ENCODE assay signal across 8 cellular contexts in genomic region chr2:73093596-73094218, GRCh38. TPM values are rescaled to one million over a fixed set of nuclear protein-coding genes. Genes with fewer than 3 reads are reported as not detected.
A peak's percentile ranks its signal among the peaks of the same experiment; 100 is the strongest.
DNase-seq lines count a peak whose midpoint lies in the region; FAIRE-seq and TF ChIP-seq lines count a peak whose summit lies in the region.
"Not testable (repeated sequence)": the region's sequence is repeated elsewhere in the genome, so short reads cannot be mapped to it uniquely, and the experiment has no call there.

No MANE protein-coding gene starts in this region.

- H3K9ac ChIP-seq in BLaER1; H1 (replicated peaks in 1 of 4; ENCODE audit: extremely low read depth in 1 of 4, low read depth in 3 of 4, low read length in 3 of 4); kidney (ENCODE audit: low read length in 2 of 2): not testable (repeated sequence)
- peak overlapping the region; percentile 25 for H3K9ac ChIP-seq in neuronal stem cell (ENCODE audit: low read depth, low read length, poor library complexity)

- H3K56ac ChIP-seq in H1 (replicated peaks; ENCODE audit: insufficient read length, low read depth, low read length) = not testable (repeated sequence)

- not testable (repeated sequence) for H3K23ac ChIP-seq in H1 (ENCODE audit: insufficient read length); neuronal stem cell (ENCODE audit: low read depth, low read length, poor library complexity)

- not testable (repeated sequence) for H3K36me3 Mint-ChIP-seq in activated naive CD4-positive, alpha-beta T cell treated with anti-CD3 and anti-CD28 coated beads, Interleukin-2, amount 10 ng/mL, durations not matched to agents 7 days and 5 days

- H3K27ac Mint-ChIP-seq in activated naive CD4-positive, alpha-beta T cell treated with anti-CD3 and anti-CD28 coated beads, Interleukin-2, amount 10 ng/mL, durations not matched to agents 7 days and 5 days = peak overlapping the region; percentile 16

- POLR2A ChIA-PET in HEK293 (lab: Yijun Ruan, JAX) = not testable (repeated sequence)
- POLR2A ChIA-PET in H1 (lab: Charles Lee; ENCODE audit: partially characterized antibody) = interaction anchor here (0.6 to 2.2 kb wide), 4 partner anchors 11 to 200 kb away, joined by 3 to 17 read pairs (median 4); partner anchors contain the start of gene RAB11FIP5

- H3K4me1 ChIP-seq in BLaER1 (peaks cover 27% of the 10 kb centered on the region), kidney (ENCODE audit: control insufficient read depth in 1 of 2, insufficient read depth in 1 of 2, low read depth in 1 of 2, low read length in 2 of 2) (peaks cover 65 to 70% of the 10 kb centered on the region in 2 donors), neuronal stem cell (ENCODE audit: control insufficient read depth in 2 of 2, insufficient read depth in 1 of 2, low read depth in 1 of 2, low read length in 2 of 2) (peaks cover 7 to 12% of the 10 kb centered on the region in 2 donors), spleen (peaks cover 4 to 97% (median 55%) of the 10 kb centered on the region in 6 donors)
- H3K4me1 ChIP-seq in HEK293 (ENCODE audit: control insufficient read depth, insufficient read depth, low read length); H1 (replicated peaks in 1 of 4; ENCODE audit: control insufficient read depth in 3 of 4, insufficient read depth in 4 of 4, low read length in 3 of 4): not testable (repeated sequence)

- FAIRE-seq in H1 (lab: Jason Lieb, UNC); kidney (lab: Jason Lieb, UNC): not testable (repeated sequence)

- not testable (repeated sequence) for H4K91ac ChIP-seq in H1 (replicated peaks; ENCODE audit: insufficient read length, low read length); neuronal stem cell (ENCODE audit: low read depth, low read length, poor library complexity)

- not testable (repeated sequence) for H2BK5ac ChIP-seq in H1 (ENCODE audit: low read depth, low read length); neuronal stem cell (ENCODE audit: low read length)

- not testable (repeated sequence) for H3K14ac ChIP-seq in H1 (ENCODE audit: insufficient read length); neuronal stem cell (ENCODE audit: low read length)

- H2BK20ac ChIP-seq in H1 (ENCODE audit: low read length) = not testable (repeated sequence)

- H3K4me3 Mint-ChIP-seq in activated naive CD4-positive, alpha-beta T cell treated with anti-CD3 and anti-CD28 coated beads, Interleukin-2, amount 10 ng/mL, durations not matched to agents 7 days and 5 days = not testable (repeated sequence)

- not testable (repeated sequence) for TF ChIP-seq CTCF in HEK293 (tag by site-specific recombination; IDR thresholded peaks at IDR 0.05); H1 (IDR thresholded peaks at IDR 0.05; ENCODE audit: control extremely low read depth in 1 of 3, insufficient read depth in 1 of 3, low read depth in 1 of 3, low read length in 3 of 3); kidney (IDR thresholded peaks at IDR 0.05; ENCODE audit: borderline replicate concordance, extremely low read depth, insufficient read depth); spleen (IDR thresholded peaks at IDR 0.05 in 8 of 11, conservative IDR thresholded peaks at IDR 0.05 in 3 of 11)

- H3K27ac ChIP-seq in BLaER1; HEK293 (ENCODE audit: extremely low read depth, low read depth, low read length); H1 (ENCODE audit: low read depth, low read length); neuronal stem cell (replicated peaks; ENCODE audit: low read length): not testable (repeated sequence)
- peak overlapping the region; percentile 81 to 84 for H3K27ac ChIP-seq in kidney (ENCODE audit: low read depth in 2 of 2, low read length in 2 of 2)
- peak overlapping the region; percentile 19 to 76 (median 68) for H3K27ac ChIP-seq in spleen

- not testable (repeated sequence) for H3K18ac ChIP-seq in H1 (ENCODE audit: extremely low read depth, low read length)
- H3K18ac ChIP-seq in neuronal stem cell (ENCODE audit: low read length) = peak overlapping the region; percentile 23

- not testable (repeated sequence) for H3K4ac ChIP-seq in H1 (replicated peaks; ENCODE audit: insufficient read length, low read depth, low read length); neuronal stem cell (ENCODE audit: low read length)

- 0 out of 2 replicates have a peak overlapping the region, but pooled peaks have one; percentile 75 for H2AK5ac ChIP-seq in H1 (ENCODE audit: low read depth, low read length)
- H2AK5ac ChIP-seq in neuronal stem cell (ENCODE audit: low read depth, low read length) = not testable (repeated sequence)

- TF ChIP-seq POLR2A in H1 (IDR thresholded peaks at IDR 0.05; ENCODE audit: control extremely low read depth in 1 of 2, low read depth in 2 of 2, low read length in 2 of 2); spleen (IDR thresholded peaks at IDR 0.05): not testable (repeated sequence)

- H3K4me3 ChIP-seq in BLaER1; HEK293 (ENCODE audit: low read depth, low read length); H1 (ENCODE audit: extremely low read depth in 1 of 4, insufficient read depth in 2 of 4, low read depth in 3 of 4, low read length in 4 of 4); neuronal stem cell (ENCODE audit: low read length in 2 of 2); spleen: not testable (repeated sequence)
- H3K4me3 ChIP-seq in kidney (ENCODE audit: low read length in 2 of 2) = peak overlapping the region in 1 of 2 donors; percentile 11

- not testable (repeated sequence) for H3K36me3 ChIP-seq in BLaER1; HEK293 (ENCODE audit: control insufficient read depth in 2 of 2, insufficient read depth in 1 of 2, low read length in 2 of 2); H1 (ENCODE audit: control insufficient read depth in 2 of 4, insufficient read depth in 4 of 4, low read length in 3 of 4); kidney (ENCODE audit: control insufficient read depth in 1 of 2, insufficient read depth in 2 of 2, low read length in 2 of 2); neuronal stem cell (replicated peaks in 1 of 2; ENCODE audit: control insufficient read depth in 2 of 2, insufficient read depth in 2 of 2, low read length in 2 of 2); spleen

- H4K5ac ChIP-seq in H1 (ENCODE audit: insufficient read length, low read depth, low read length) = not testable (repeated sequence)

- 0 out of 2 replicates have a peak overlapping the region, but pooled peaks have one; percentile 72 for H2BK15ac ChIP-seq in H1 (ENCODE audit: low read length)
- H2BK15ac ChIP-seq in neuronal stem cell (ENCODE audit: low read length) = not testable (repeated sequence)

- H3K79me1 ChIP-seq in H1 (ENCODE audit: low read depth, low read length) = peaks cover 11% of the 10 kb centered on the region
- not testable (repeated sequence) for H3K79me1 ChIP-seq in neuronal stem cell (ENCODE audit: low read depth, low read length)

- not testable (repeated sequence) for H3K27me3 ChIP-seq in BLaER1; H1 (replicated peaks in 1 of 4; ENCODE audit: control insufficient read depth in 3 of 4, extremely low read depth in 1 of 4, insufficient read depth in 3 of 4, low read length in 3 of 4); spleen (replicated peaks in 1 of 7)
- H3K27me3 ChIP-seq in neuronal stem cell (ENCODE audit: control insufficient read depth in 3 of 3, insufficient read depth in 3 of 3, low read depth in 1 of 3, low read length in 3 of 3) = peaks cover 0 to 14% (median 0%) of the 10 kb centered on the region in 3 experiments

- not testable (repeated sequence) for H3K9me3 ChIP-seq in BLaER1; HEK293 (ENCODE audit: control insufficient read depth, insufficient read depth, low read depth, low read length); H1 (ENCODE audit: insufficient read depth in 2 of 2, low read depth in 1 of 2, low read length in 1 of 2); kidney (ENCODE audit: control insufficient read depth in 1 of 2, low read length in 2 of 2); neuronal stem cell (replicated peaks in 1 of 2; ENCODE audit: control insufficient read depth in 2 of 2, insufficient read depth in 1 of 2, low read depth in 1 of 2, low read length in 2 of 2); spleen

- H3K23me2 ChIP-seq in H1 (ENCODE audit: low read depth, low read length) = not testable (repeated sequence)

- not testable (repeated sequence) for H3K9me3 Mint-ChIP-seq in activated naive CD4-positive, alpha-beta T cell treated with anti-CD3 and anti-CD28 coated beads, Interleukin-2, amount 10 ng/mL, durations not matched to agents 7 days and 5 days

- not testable (repeated sequence) for TF ChIP-seq EP300 in H1 (IDR thresholded peaks at IDR 0.05; ENCODE audit: borderline replicate concordance in 1 of 2, low read depth in 2 of 2, low read length in 2 of 2)

- H2BK120ac ChIP-seq in H1 (replicated peaks; ENCODE audit: low read depth, low read length); neuronal stem cell (ENCODE audit: low read depth, low read length): not testable (repeated sequence)

- H3K4me2 ChIP-seq in BLaER1 = peak overlapping the region; percentile 55; the same call in 1 of the 2 replicates
- not testable (repeated sequence) for H3K4me2 ChIP-seq in H1 (ENCODE audit: insufficient read depth in 1 of 2, low read depth in 2 of 2, low read length in 2 of 2); neuronal stem cell (ENCODE audit: insufficient read depth, low read length, poor library complexity, severe bottlenecking)

- H2AFZ ChIP-seq in H1 (ENCODE audit: low read length); neuronal stem cell (ENCODE audit: low read length): not testable (repeated sequence)

- not testable (repeated sequence) for TF ChIP-seq RAD21 in H1 (IDR thresholded peaks at IDR 0.05 in 1 of 2, conservative IDR thresholded peaks at IDR 0.05 in 1 of 2; ENCODE audit: low read depth in 2 of 2, low read length in 2 of 2)

- H2BK12ac ChIP-seq in H1 (ENCODE audit: low read depth, low read length); neuronal stem cell (ENCODE audit: low read length): not testable (repeated sequence)

- CTCF ChIA-PET in HEK293 (lab: Yijun Ruan, JAX) (interaction anchor here (0.6 to 1.3 kb wide), 4 partner anchors 62 to 231 kb away, joined by 3 to 4 read pairs (median 3); no protein-coding TSS in a partner anchor), H1 (lab: Charles Lee; ENCODE audit: partially characterized antibody) (interaction anchor here (0.7 to 6.2 kb wide), 12 partner anchors 8 to 147 kb away, joined by 3 to 55 read pairs (median 4); no protein-coding TSS in a partner anchor)
- CTCF ChIA-PET in activated naive CD4-positive, alpha-beta T cell treated with anti-CD3 and anti-CD28 coated beads, Interleukin-2, amount 10 ng/mL, durations not matched to agents 7 days and 5 days (lab: Charles Lee) = interaction anchor here (1.4 to 1.9 kb wide), 2 partner anchors 63 to 84 kb away, joined by 5 read pairs; no protein-coding TSS in a partner anchor

- intact Hi-C loops in kidney (cut with DNase I); spleen (cut with DNase I; ENCODE audit: low total_unique reads): not testable (repeated sequence)

- peaks cover 100% of the 10 kb centered on the region for H4K20me1 ChIP-seq in BLaER1
- not testable (repeated sequence) for H4K20me1 ChIP-seq in H1 (replicated peaks in 1 of 2; ENCODE audit: control insufficient read depth in 1 of 2, insufficient read depth in 2 of 2, low read length in 2 of 2)

- DNase-seq in NCI-H2171 treated with DMSO at 0.1 percent for 48 hours (lab: John Stamatoyannopoulos, UW) = peak; percentile 14
- not testable (repeated sequence) for DNase-seq in activated naive CD4-positive, alpha-beta T cell treated with anti-CD3 and anti-CD28 coated beads, Interleukin-2, amount 10 ng/mL, durations not matched to agents 7 days and 5 days; H1 (ENCODE audit: low read depth in 1 of 2, low spot score in 2 of 2); kidney; neuronal stem cell (ENCODE audit: low spot score); spleen

- not testable (repeated sequence) for H3K79me2 ChIP-seq in H1 (ENCODE audit: control insufficient read depth in 1 of 2, insufficient read depth in 2 of 2, low read length in 2 of 2)

- H3K27me3 Mint-ChIP-seq in activated naive CD4-positive, alpha-beta T cell treated with anti-CD3 and anti-CD28 coated beads, Interleukin-2, amount 10 ng/mL, durations not matched to agents 7 days and 5 days = not testable (repeated sequence)

- 89% methylated on average over 17 of the region's 17 CpGs; no CpG with 5 or more reads in 1 of the 2 experiments for WGBS in H1 (ENCODE audit: extremely low coverage in 1 of 2, insufficient coverage in 1 of 2, insufficient read length in 1 of 2, insufficient replicate concordance in 2 of 2, low coverage in 1 of 2, low lambda C conversion rate in 2 of 2, missing lambda C conversion rate in 1 of 2), 2 experiments
- WGBS in neuronal stem cell (ENCODE audit: extremely low coverage in 2 of 2, insufficient read length in 2 of 2, insufficient replicate concordance in 1 of 2), 2 donors = no CpG with 5 or more reads among the region's 17 CpGs
- WGBS in spleen, 5 donors = 75 to 85% (median 78%) methylated on average over 13 to 17 of the region's 17 CpGs

- not testable (repeated sequence) for H4K8ac ChIP-seq in H1 (ENCODE audit: extremely low read depth, insufficient read depth, low read length); neuronal stem cell (ENCODE audit: low read depth, low read length)

- not testable (repeated sequence) for H3K4me1 Mint-ChIP-seq in activated naive CD4-positive, alpha-beta T cell treated with anti-CD3 and anti-CD28 coated beads, Interleukin-2, amount 10 ng/mL, durations not matched to agents 7 days and 5 days

RNA-seq across cellular contexts. Expression of gene RAB11FIP5, which starts 19.0 kb away (rescaled TPM):
- total RNA-seq in H1 (2021; fragmentation: NEBNext Ultra II Directional; extraction: Animal tissue kit (Norgen Biotek cat#: 25700)) = 13.5 and 17.0 TPM in 2 replicates
- polyA plus RNA-seq in H1 (2011; rRNA removed) (6.3 and 9.0 TPM in 2 replicates), kidney (ENCODE audit: insufficient read depth, low read depth, low replicate concordance) (49.6 TPM), spleen (10 to 100 TPM in 2 of 3 donors, 1 to 10 TPM in 1; 9.5 to 42.9 (median 14.2) TPM)
- polyA plus RNA-seq in H1 (2011; cell fraction: cytosol; rRNA removed) = 7.1 TPM
- polyA plus RNA-seq in H1 (2011; cell fraction: nucleus; rRNA removed) = 11.7 TPM
- polyA plus RNA-seq in H1 (2012, experiment 1 of 2) = 10.4 to 12.7 TPM (median 11.1 TPM) in 4 replicates
- 12.7 TPM for polyA plus RNA-seq in H1 (2012, experiment 2 of 2)
- 7.8 TPM for polyA plus RNA-seq in H1 (2013, experiment 1 of 2)
- 7.9 TPM for polyA plus RNA-seq in H1 (2013, experiment 2 of 2)
- 12.5 and 14.9 TPM in 2 replicates for polyA minus RNA-seq in H1 (2011; rRNA and poly(A)+ RNA removed)
- polyA minus RNA-seq in H1 (2011; cell fraction: cytosol; rRNA and poly(A)+ RNA removed) = 4.8 TPM
- 8.9 TPM for polyA minus RNA-seq in H1 (2011; cell fraction: nucleus; rRNA and poly(A)+ RNA removed)
- total RNA-seq in kidney (57.1 TPM), spleen (100 to 1,000 TPM in 4 of 7 donors, 10 to 100 TPM in 3; 43.2 to 127 (median 101) TPM)
- 8.1 TPM for polyA plus RNA-seq in neuronal stem cell (2013, experiment 1 of 2)
- polyA plus RNA-seq in neuronal stem cell (2013, experiment 2 of 2) = 7.9 TPM

RNA-seq across cellular contexts. Expression of gene SFXN5, which starts 22.2 kb away (rescaled TPM):
- total RNA-seq in H1 (2021; fragmentation: NEBNext Ultra II Directional; extraction: Animal tissue kit (Norgen Biotek cat#: 25700)) = 29.3 and 29.4 TPM in 2 replicates
- 33.1 and 45.9 TPM in 2 replicates for polyA plus RNA-seq in H1 (2011; rRNA removed)
- 27.8 TPM for polyA plus RNA-seq in H1 (2011; cell fraction: cytosol; rRNA removed)
- polyA plus RNA-seq in H1 (2011; cell fraction: nucleus; rRNA removed) = 87.1 TPM
- 20.0 to 23.2 TPM (median 21.2 TPM) in 4 replicates for polyA plus RNA-seq in H1 (2012, experiment 1 of 2)
- 19.3 TPM for polyA plus RNA-seq in H1 (2012, experiment 2 of 2)
- polyA plus RNA-seq in H1 (2013, experiment 1 of 2) = 18.7 TPM
- polyA plus RNA-seq in H1 (2013, experiment 2 of 2) = 20.6 TPM
- polyA minus RNA-seq in H1 (2011; rRNA and poly(A)+ RNA removed) = 53.5 and 60.7 TPM in 2 replicates
- 20.0 TPM for polyA minus RNA-seq in H1 (2011; cell fraction: cytosol; rRNA and poly(A)+ RNA removed)
- 39.1 TPM for polyA minus RNA-seq in H1 (2011; cell fraction: nucleus; rRNA and poly(A)+ RNA removed)
- 21.4 TPM for total RNA-seq in kidney
- polyA plus RNA-seq in kidney (ENCODE audit: insufficient read depth, low read depth, low replicate concordance) = 35.9 TPM
- polyA plus RNA-seq in neuronal stem cell (2013, experiment 1 of 2) = 2.9 TPM
- 3.1 TPM for polyA plus RNA-seq in neuronal stem cell (2013, experiment 2 of 2)
- 10 to 100 TPM; 18.8 to 41.4 (median 29.0) TPM for total RNA-seq in spleen
- polyA plus RNA-seq in spleen = 1 to 10 TPM; 2.6 to 9.0 (median 5.4) TPM
